In the genomic region with DNA sequence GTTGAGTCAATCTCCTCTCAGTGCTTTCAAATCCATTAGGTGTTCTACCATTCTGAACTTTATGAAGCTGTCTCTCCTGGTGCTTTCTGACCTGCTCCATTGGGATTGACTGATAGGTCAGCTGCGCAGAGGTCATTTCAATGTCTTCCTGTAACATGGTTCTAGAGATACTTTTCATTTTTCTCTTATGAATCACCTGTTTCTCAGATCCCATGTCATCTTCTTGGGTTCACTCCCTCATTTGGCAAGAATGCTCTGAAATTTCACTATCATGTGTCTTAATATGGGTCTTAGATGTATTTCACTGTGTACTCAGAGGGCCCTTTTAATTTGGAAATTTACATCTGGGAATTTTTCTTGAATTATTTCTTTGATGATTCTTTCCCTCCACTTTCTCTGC, we compare ENCODE assay signal across 16 cellular contexts.
A peak's percentile ranks its signal among the peaks of the same experiment; 100 is the strongest.
DNase-seq lines count a peak whose midpoint lies in the region; ATAC-seq lines count a peak whose summit lies in the region.
"Had no signal": no experiment of that assay in that cellular context is flagged by ENCODE, and none has a peak within 500 bp of the region (broad histone marks: within the 10 kb centered on the region; RNA-seq: fewer than 3 reads in every experiment).

No MANE protein-coding gene starts in this region.

- no peak for ATAC-seq in GM21825 (IDR thresholded peaks at IDR 0.05; ENCODE audit: unreplicated experiment)
- ATAC-seq: activated naive CD8-positive, alpha-beta T cell treated with anti-CD3 and anti-CD28 coated beads, Interleukin-2, amount 50 U/mL, for 24 hours had no signal

- DNase-seq in AG08395 (ENCODE audit: low spot score), result peak; percentile 51
- peak; percentile 77 for DNase-seq in HS-5 (ENCODE audit: low read depth)
- peak; percentile 11 for DNase-seq in astrocyte of the hippocampus (ENCODE audit: low read depth, low spot score)
- peak; percentile 87 for DNase-seq in iris pigment epithelial cell (ENCODE audit: low read depth)
- DNase-seq in stimulated activated CD4-positive, alpha-beta T cell treated with anti-CD3 and anti-CD28 coated beads, Interleukin-12 subunit alpha, Interleukin-12 subunit beta, amount 100 ng/mL, for 4 hours, result no peak
- DNase-seq in T-helper 2 cell, result no peak
- no peak for DNase-seq in stimulated activated CD4-positive, alpha-beta T cell treated with anti-CD3 and anti-CD28 coated beads, Interleukin-15, amount 100 ng/mL, for 24 hours
- DNase-seq: activated B cell treated with CpG ODN at 0.5 μM for 24 hours; activated CD8-positive, alpha-beta memory T cell treated with anti-CD3 and anti-CD28 coated beads, Interleukin-2, amount 50 U/mL, for 4 hours; activated naive CD8-positive, alpha-beta T cell treated with anti-CD3 and anti-CD28 coated beads, Interleukin-2, amount 50 U/mL, for 24 hours; DND-41; NCI-H1694; NCI-H748 treated with DMSO at 0.1 percent for 48 hours; SIG-M5; transverse colon had no signal

Comparison
In these comparisons a context has a peak if more than half of its experiments do, and no peak if none do; other contexts are left out.
1. DNase-seq: peak in AG08395 (single experiment), HS-5 (single experiment), astrocyte of the hippocampus (single experiment) and iris pigment epithelial cell (single experiment); none in stimulated activated CD4-positive, alpha-beta T cell treated with anti-CD3 and anti-CD28 coated beads, Interleukin-12 subunit alpha, Interleukin-12 subunit beta, amount 100 ng/mL, for 4 hours (single experiment), T-helper 2 cell (0 of 5) and stimulated activated CD4-positive, alpha-beta T cell treated with anti-CD3 and anti-CD28 coated beads, Interleukin-15, amount 100 ng/mL, for 24 hours (single experiment).